In the genomic region with DNA sequence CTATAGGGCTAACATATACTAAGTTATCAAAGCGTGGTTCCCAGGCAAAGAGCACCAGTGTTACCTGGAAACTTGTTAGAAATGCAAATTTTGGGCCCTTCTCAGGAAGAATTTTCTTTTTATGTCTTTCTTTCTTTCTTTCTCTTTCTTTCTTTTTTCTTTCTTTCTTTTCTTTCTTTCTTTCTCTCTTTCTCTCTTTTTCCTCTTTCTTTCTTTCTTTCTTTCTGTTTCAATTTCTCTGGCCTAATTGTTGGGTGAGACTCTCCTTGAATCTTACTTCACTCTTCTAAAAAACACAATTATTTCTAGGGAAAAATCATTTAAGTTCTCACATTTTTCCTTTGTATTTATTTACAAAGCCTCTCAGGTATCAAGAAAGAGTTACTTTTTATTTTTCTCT, we compare ENCODE assay signal across 1 cellular context.
TF ChIP-seq lines count a peak whose summit lies in the region.

No MANE protein-coding gene starts in this region.

TF ChIP-seq in HepG2, 621 proteins besides CTCF, POLR2A, EP300 and RAD21:
- TF ChIP-seq U2AF2 (IDR thresholded peaks at IDR 0.05; ENCODE audit: low read depth, low read length) (no peak), NFE2L2 (IDR thresholded peaks at IDR 0.05; ENCODE audit: low read length) (no peak), MAFK (conservative IDR thresholded peaks at IDR 0.05 in 1 of 2, IDR thresholded peaks at IDR 0.05 in 1 of 2; ENCODE audit: low read length in 2 of 2) (no peak), ZNF230 (CRISPR knock-in tag; IDR thresholded peaks at IDR 0.05) (no peak), ZNF501 (CRISPR knock-in tag; IDR thresholded peaks at IDR 0.05) (no peak), NONO (IDR thresholded peaks at IDR 0.05) (no peak), NONO (CRISPR knock-in tag; conservative IDR thresholded peaks at IDR 0.05) (no peak), NR2F2 (IDR thresholded peaks at IDR 0.05; ENCODE audit: borderline replicate concordance, low read depth) (no peak), ZBTB39 (CRISPR knock-in tag; IDR thresholded peaks at IDR 0.05) (no peak), ZNF7 (CRISPR knock-in tag; IDR thresholded peaks at IDR 0.05) (no peak), MTA1 (CRISPR knock-in tag; IDR thresholded peaks at IDR 0.05; ENCODE audit: borderline replicate concordance) (no peak), ZNF460 (CRISPR knock-in tag; IDR thresholded peaks at IDR 0.05; ENCODE audit: borderline replicate concordance) (no peak), ATF7 (IDR thresholded peaks at IDR 0.05) (no peak), ATF7 (CRISPR knock-in tag; IDR thresholded peaks at IDR 0.05) (no peak), ZBTB1 (CRISPR knock-in tag; IDR thresholded peaks at IDR 0.05; ENCODE audit: borderline replicate concordance) (no peak), ZNF550 (CRISPR knock-in tag; IDR thresholded peaks at IDR 0.05; ENCODE audit: borderline replicate concordance) (no peak), ZNF746 (CRISPR knock-in tag; IDR thresholded peaks at IDR 0.05) (no peak), ZNF10 (CRISPR knock-in tag; IDR thresholded peaks at IDR 0.05; ENCODE audit: borderline replicate concordance, low read depth) (no peak)
- TF ChIP-seq, protein P1, sequence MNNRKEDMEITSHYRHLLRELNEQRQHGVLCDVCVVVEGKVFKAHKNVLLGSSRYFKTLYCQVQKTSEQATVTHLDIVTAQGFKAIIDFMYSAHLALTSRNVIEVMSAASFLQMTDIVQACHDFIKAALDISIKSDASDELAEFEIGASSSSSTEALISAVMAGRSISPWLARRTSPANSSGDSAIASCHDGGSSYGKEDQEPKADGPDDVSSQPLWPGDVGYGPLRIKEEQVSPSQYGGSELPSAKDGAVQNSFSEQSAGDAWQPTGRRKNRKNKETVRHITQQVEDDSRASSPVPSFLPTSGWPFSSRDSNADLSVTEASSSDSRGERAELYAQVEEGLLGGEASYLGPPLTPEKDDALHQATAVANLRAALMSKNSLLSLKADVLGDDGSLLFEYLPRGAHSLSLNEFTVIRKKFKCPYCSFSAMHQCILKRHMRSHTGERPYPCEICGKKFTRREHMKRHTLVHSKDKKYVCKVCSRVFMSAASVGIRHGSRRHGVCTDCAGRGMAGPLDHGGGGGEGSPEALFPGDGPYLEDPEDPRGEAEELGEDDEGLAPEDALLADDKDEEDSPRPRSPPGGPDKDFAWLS (CRISPR knock-in tag; IDR thresholded peaks at IDR 0.05; ENCODE audit: borderline replicate concordance) = no peak
TF ChIP-seq in HepG2: peak in this region for 0.
